10 cellular contexts compared by ENCODE assay signal in genomic region chr3:14369675-14370669, GRCh38. TPM values are rescaled to one million over a fixed set of nuclear protein-coding genes. Genes with fewer than 3 reads are reported as not detected.
DNase-seq lines count a peak whose midpoint lies in the region; ATAC-seq and TF ChIP-seq lines count a peak whose summit lies in the region.
"Had no signal": no experiment of that assay in that cellular context is flagged by ENCODE, and none has a peak within 500 bp of the region (broad histone marks: within the 10 kb centered on the region; RNA-seq: fewer than 3 reads in every experiment).

No MANE protein-coding gene starts in this region.

- no peaks in the 10 kb centered on the region for H3K79me2 ChIP-seq in neural progenitor cell (ENCODE audit: low read depth)

- ATAC-seq in GM18873 (IDR thresholded peaks at IDR 0.05; ENCODE audit: low FRiP score, unreplicated experiment), result no peak

- no peak overlapping the region for H2AFZ ChIP-seq in neural progenitor cell (replicated peaks)

- H3F3A ChIP-seq in neural progenitor cell (ENCODE audit: low read depth), result peaks cover 10% of the 10 kb centered on the region

- no peaks in the 10 kb centered on the region for H3K36me3 Mint-ChIP-seq in neural progenitor cell

- H3K36me3 ChIP-seq in colonic mucosa (no peaks in the 10 kb centered on the region), neural progenitor cell (no peaks in the 10 kb centered on the region), adrenal gland (replicated peaks in 1 of 2) (no peaks in the 10 kb centered on the region)

- DNase-seq in DMS53 (lab: John Stamatoyannopoulos, UW), result peak; percentile 90
- peak; percentile 84 for DNase-seq in NCI-H2029 (lab: John Stamatoyannopoulos, UW)
- peak; percentile 76 for DNase-seq in colonic mucosa
- DNase-seq in neural progenitor cell (ENCODE audit: low spot score), result peak; percentile 50
- no peak for DNase-seq in adrenal gland
- DNase-seq in GDM1 (lab: John Stamatoyannopoulos, UW), result no peak
- DNase-seq in NK-92 (lab: John Stamatoyannopoulos, UW; ENCODE audit: unreplicated experiment), result no peak
- DNase-seq: activated CD4-positive, alpha-beta T cell treated with anti-CD3 and anti-CD28 coated beads for 4 hours; NCI-H446 treated with DMSO at 0.1 percent for 48 hours had no signal

- H3K4me1 ChIP-seq in colonic mucosa (peaks cover 14% of the 10 kb centered on the region), neural progenitor cell (peaks cover 21% of the 10 kb centered on the region), adrenal gland (replicated peaks in 1 of 2) (peaks cover 0 to 20% of the 10 kb centered on the region in 2 donors)

- H3K4me3 ChIP-seq in colonic mucosa (no peak overlapping the region), neural progenitor cell (no peak overlapping the region), adrenal gland (no peak overlapping the region)

- intact Hi-C loops in colonic mucosa (cut with DNase I) (no loop called here), adrenal gland (cut with DNase I) (no loop called here)

- H3K4me3 Mint-ChIP-seq in neural progenitor cell, result no peak overlapping the region

- no peak overlapping the region for H3K4me2 ChIP-seq in neural progenitor cell

- peaks cover 31% of the 10 kb centered on the region for H3K4me1 Mint-ChIP-seq in neural progenitor cell

- peaks cover 7% of the 10 kb centered on the region for H3K27me3 Mint-ChIP-seq in neural progenitor cell (ENCODE audit: insufficient read depth, low read depth)

- no peak overlapping the region for H3K9ac ChIP-seq in colonic mucosa (ENCODE audit: low read depth in 2 of 2, low read length in 2 of 2)
- H3K9ac ChIP-seq in neural progenitor cell, result no peak overlapping the region

- TF ChIP-seq POLR2A in adrenal gland (IDR thresholded peaks at IDR 0.05), result no peak

- H3K9me3 ChIP-seq in colonic mucosa (no peaks in the 10 kb centered on the region), neural progenitor cell (ENCODE audit: low read depth) (no peaks in the 10 kb centered on the region), adrenal gland (replicated peaks in 1 of 3) (no peaks in the 10 kb centered on the region)

- H3K27me3 ChIP-seq in colonic mucosa (no peaks in the 10 kb centered on the region), neural progenitor cell (no peaks in the 10 kb centered on the region), adrenal gland (no peaks in the 10 kb centered on the region)

- no peaks in the 10 kb centered on the region for H4K20me1 ChIP-seq in neural progenitor cell (ENCODE audit: low read depth)

- peak overlapping the region; percentile 94 for H3K27ac Mint-ChIP-seq in neural progenitor cell

- no peaks in the 10 kb centered on the region for H3K9me3 Mint-ChIP-seq in neural progenitor cell

- H3K27ac ChIP-seq in colonic mucosa (no peak overlapping the region), neural progenitor cell (no peak overlapping the region), adrenal gland (no peak overlapping the region)

- TF ChIP-seq CTCF in colonic mucosa (IDR thresholded peaks at IDR 0.05) (peak; percentile 40), neural progenitor cell (IDR thresholded peaks at IDR 0.05) (peak; percentile 40), adrenal gland (IDR thresholded peaks at IDR 0.05) (no peak)

- WGBS in adrenal gland, 4 donors, result 64 to 71% (median 67%) methylated on average over 14 to 15 of the region's 15 CpGs

RNA-seq across cellular contexts. Expression of gene SLC6A6, which starts 32.4 kb away (rescaled TPM):
- 10 to 100 TPM in 1 of 2 donors, 1 to 10 TPM in 1; 7.2 to 13.0 TPM for total RNA-seq in colonic mucosa
- total RNA-seq in neural progenitor cell (ENCODE audit: low replicate concordance), result 32.9 and 37.2 TPM in 2 replicates
- total RNA-seq in adrenal gland, result 100 to 1,000 TPM in 3 of 8 donors, 10 to 100 TPM in 5; 71.8 to 197 (median 90.6) TPM
- 10 to 100 TPM; 10.6 to 80.8 (median 13.0) TPM for polyA plus RNA-seq in adrenal gland

Comparison
In these comparisons a context has a peak if more than half of its experiments do, and no peak if none do; other contexts are left out.
1. DNase-seq: peak in DMS53 (single experiment), NCI-H2029 (single experiment), colonic mucosa (single experiment) and neural progenitor cell (single experiment); none in adrenal gland (0 of 7), GDM1 (single experiment) and NK-92 (single experiment).
2. CTCF ChIP-seq: peak in colonic mucosa (single experiment) and neural progenitor cell (single experiment); none in adrenal gland (0 of 6).